In genomic region chr7:135919071-135919841, GRCh38 we compare ENCODE assay signal across 13 cellular contexts.
"Had no signal": no experiment of that assay in that cellular context is flagged by ENCODE, and none has a peak within 500 bp of the region (broad histone marks: within the 10 kb centered on the region; RNA-seq: fewer than 3 reads in every experiment).

No MANE protein-coding gene starts in this region.

- H3K27me3 Mint-ChIP-seq: activated CD8-positive, alpha-beta T cell treated with anti-CD3 and anti-CD28 coated beads for 36 hours had no signal

- H3K27ac ChIP-seq: ascending aorta, sigmoid colon had no signal

- H3K9me3 ChIP-seq: ascending aorta, ovary, sigmoid colon had no signal

- H3K36me3 ChIP-seq: ascending aorta, ovary, sigmoid colon had no signal

- H3K4me1 ChIP-seq: ascending aorta, sigmoid colon had no signal

- H3K4me3 ChIP-seq: ascending aorta, ovary, sigmoid colon had no signal

- H3K9me3 Mint-ChIP-seq: activated CD8-positive, alpha-beta T cell treated with anti-CD3 and anti-CD28 coated beads for 36 hours; neural crest cell had no signal

- H3K4me1 Mint-ChIP-seq: mesothelial cell of epicardium, neural crest cell had no signal

- ATAC-seq: activated CD8-positive, alpha-beta T cell treated with anti-CD3 and anti-CD28 coated beads for 36 hours had no signal

- H3K27ac Mint-ChIP-seq: activated CD8-positive, alpha-beta T cell treated with anti-CD3 and anti-CD28 coated beads for 36 hours; endodermal cell; mesothelial cell of epicardium had no signal

- DNase-seq: activated CD8-positive, alpha-beta memory T cell treated with anti-CD3 and anti-CD28 coated beads, Interleukin-2, amount 50 U/mL, for 4 hours; activated CD8-positive, alpha-beta T cell treated with anti-CD3 and anti-CD28 coated beads for 36 hours; endodermal cell; erythroblast; hypothalamus; kidney glomerular epithelial cell; ovary; sigmoid colon; stimulated activated CD4-positive, alpha-beta T cell treated with anti-CD3 and anti-CD28 coated beads, Interleukin-2, amount 100 ng/mL, for 24 hours; stimulated activated naive CD4-positive, alpha-beta T cell had no signal

- H3K4me3 Mint-ChIP-seq: activated CD8-positive, alpha-beta T cell treated with anti-CD3 and anti-CD28 coated beads for 36 hours; endodermal cell; mesothelial cell of epicardium; neural crest cell had no signal

- H3K27me3 ChIP-seq: ascending aorta, ovary, sigmoid colon had no signal
